Comparison of ENCODE assay signal across 10 cellular contexts in genomic region chr1:162633327-162633762, GRCh38. TPM values are rescaled to one million over a fixed set of nuclear protein-coding genes. Genes with fewer than 3 reads are reported as not detected.
DNase-seq lines count a peak whose midpoint lies in the region; ATAC-seq, FAIRE-seq and TF ChIP-seq lines count a peak whose summit lies in the region.
"Had no signal": no experiment of that assay in that cellular context is flagged by ENCODE, and none has a peak within 500 bp of the region (broad histone marks: within the 10 kb centered on the region; RNA-seq: fewer than 3 reads in every experiment).

No MANE protein-coding gene starts in this region.

- in situ Hi-C loops in gastrocnemius medialis (cut with MboI; ENCODE audit: low sequenced_read_pairs in 4 of 4), result no loop called here

- peaks cover 0 to 5% (median 2%) of the 10 kb centered on the region in 3 donors for H3K27me3 Mint-ChIP-seq in CD14-positive monocyte (ENCODE audit: low read depth in 3 of 3)

- no peaks in the 10 kb centered on the region for H3K4me1 ChIP-seq in esophagus (ENCODE audit: control insufficient read depth in 2 of 2, insufficient read depth in 2 of 2, low read length in 1 of 2)
- no peaks in the 10 kb centered on the region for H3K4me1 ChIP-seq in gastrocnemius medialis

- H3K27me3 ChIP-seq in esophagus (ENCODE audit: control insufficient read depth in 1 of 2, insufficient read depth in 2 of 2, low read length in 2 of 2) (no peaks in the 10 kb centered on the region), gastrocnemius medialis (no peaks in the 10 kb centered on the region)

- H3K9me3 Mint-ChIP-seq in CD14-positive monocyte, result peaks cover 0 to 1% (median 0%) of the 10 kb centered on the region in 7 donors

- no peaks in the 10 kb centered on the region for H3K36me3 ChIP-seq in esophagus (ENCODE audit: control insufficient read depth in 2 of 2, insufficient read depth in 2 of 2, low read length in 1 of 2)
- no peaks in the 10 kb centered on the region for H3K36me3 ChIP-seq in gastrocnemius medialis

- DNase-seq in gastrocnemius medialis, result no peak
- DNase-seq in RCC 7860 (ENCODE audit: low spot score), result no peak
- no peak for DNase-seq in COLO829 (ENCODE audit: low spot score)
- no peak for DNase-seq in stimulated activated naive CD4-positive, alpha-beta T cell treated with Interleukin-2 at 50 U/mL for 16 hours (lab: John Stamatoyannopoulos, UW)
- no peak for DNase-seq in CD14-positive monocyte (ENCODE audit: low spot score)

- intact Hi-C loops in gastrocnemius medialis (cut with DNase I; ENCODE audit: low total_unique reads), result loop anchor here (5.0 kb wide), 1 partner anchor 64 kb away; no protein-coding TSS in a partner anchor
- intact Hi-C loops in CD14-positive monocyte (cut with micrococcal nuclease), result no loop called here

- no peaks in the 10 kb centered on the region for H3K4me1 Mint-ChIP-seq in CD14-positive monocyte

- H3K36me3 Mint-ChIP-seq in CD14-positive monocyte, result no peaks in the 10 kb centered on the region

- TF ChIP-seq CTCF in gastrocnemius medialis (IDR thresholded peaks at IDR 0.05 in 4 of 5, conservative IDR thresholded peaks at IDR 0.05 in 1 of 5), result no peak
- no peak for TF ChIP-seq CTCF in CD14-positive monocyte (IDR thresholded peaks at IDR 0.05)

- WGBS in esophagus, 2 donors, result 56 to 63% methylated on average over 7 of the region's 7 CpGs

- peak overlapping the region; percentile 30 to 47 for H3K4me3 ChIP-seq in esophagus (ENCODE audit: low read depth in 1 of 2, low read length in 2 of 2)
- peak overlapping the region; percentile 33 to 47 (median 42) for H3K4me3 ChIP-seq in gastrocnemius medialis

- no peak for TF ChIP-seq POLR2A in gastrocnemius medialis (IDR thresholded peaks at IDR 0.05)

- H3K27ac Mint-ChIP-seq in CD14-positive monocyte, result no peak overlapping the region

- no peak for FAIRE-seq in RCC 7860 (lab: Jason Lieb, UNC)
- FAIRE-seq: colon had no signal

- peak overlapping the region; percentile 70 to 71 for H3K27ac ChIP-seq in esophagus (ENCODE audit: low read depth in 2 of 2, low read length in 1 of 2)
- H3K27ac ChIP-seq in gastrocnemius medialis, result peak overlapping the region; percentile 65 to 74 (median 68)
- H3K27ac ChIP-seq: HL-60 had no signal

- no peak overlapping the region for H3K4me3 Mint-ChIP-seq in CD14-positive monocyte

- no peaks in the 10 kb centered on the region for H3K9me3 ChIP-seq in esophagus (ENCODE audit: control insufficient read depth in 2 of 2, insufficient read depth in 1 of 2, low read depth in 1 of 2, low read length in 1 of 2)
- H3K9me3 ChIP-seq in gastrocnemius medialis, result no peaks in the 10 kb centered on the region

- ATAC-seq in GM18861 (IDR thresholded peaks at IDR 0.05; ENCODE audit: unreplicated experiment), result peak; percentile 59
- ATAC-seq in HG03159 (IDR thresholded peaks at IDR 0.05; ENCODE audit: unreplicated experiment), result peak; percentile 54
- peak; percentile 24 to 25 for ATAC-seq in gastrocnemius medialis

RNA-seq across cellular contexts. Expression of gene DDR2, which starts 1.1 kb away (rescaled TPM):
- 1 to 10 TPM; 2.8 to 4.0 TPM for polyA plus RNA-seq in esophagus
- total RNA-seq in gastrocnemius medialis, result 10 to 100 TPM in 2 of 4 donors, 1 to 10 TPM in 2; 9.8 to 15.4 (median 10.6) TPM
- polyA plus RNA-seq in CD14-positive monocyte, result not detected
